8 cellular contexts compared by ENCODE assay signal in the genomic region with DNA sequence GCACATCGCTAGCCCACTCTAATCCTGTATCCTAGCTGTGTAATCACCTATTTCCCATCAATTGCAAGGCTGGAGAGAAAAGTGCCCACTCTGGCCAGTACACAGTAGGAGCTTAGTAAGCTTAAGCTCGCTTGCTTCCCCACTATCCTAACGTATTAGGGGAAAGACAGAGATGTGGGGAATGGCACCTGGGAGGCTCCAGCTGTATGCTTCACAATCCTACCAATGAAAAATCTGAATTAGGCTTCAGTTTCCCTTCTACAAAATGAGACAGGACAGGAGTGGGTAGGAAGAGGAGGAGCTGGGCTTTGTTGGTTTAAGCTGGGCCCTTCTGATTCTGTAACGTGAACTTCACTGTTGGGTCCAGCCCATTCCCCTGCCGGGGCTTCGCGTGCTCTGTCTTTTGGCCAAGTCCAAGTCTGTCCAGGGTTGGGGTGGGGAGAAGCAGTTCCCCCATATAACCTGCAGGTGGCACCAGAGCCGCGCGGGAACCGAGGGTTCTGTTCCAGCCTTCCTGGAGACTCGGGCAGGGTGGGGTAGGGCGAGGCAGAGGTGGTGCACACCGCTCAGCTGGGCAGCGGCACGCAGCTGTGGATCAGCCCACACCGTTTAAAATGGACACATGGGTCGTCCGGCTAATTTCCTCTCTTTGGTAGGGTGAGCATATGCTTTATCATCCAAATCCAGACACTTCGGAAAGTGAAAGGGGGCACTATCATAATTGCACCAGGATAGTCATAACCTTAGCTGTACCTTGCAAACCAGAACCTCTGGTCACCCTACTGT.
A peak's percentile ranks its signal among the peaks of the same experiment; 100 is the strongest.
DNase-seq lines count a peak whose midpoint lies in the region; ATAC-seq, FAIRE-seq and TF ChIP-seq lines count a peak whose summit lies in the region.

No MANE protein-coding gene starts in this region.

- no peaks in the 10 kb centered on the region for H3K9me3 ChIP-seq in HepG2 (ENCODE audit: low read length)

- WGBS in HepG2 (ENCODE audit: low lambda C conversion rate), result 8% methylated on average over 13 of the region's 20 CpGs

- no peak overlapping the region for H2AFZ ChIP-seq in HepG2 (ENCODE audit: low read length)

- no peak for TF ChIP-seq POLR2A in HepG2 (IDR thresholded peaks at IDR 0.05; ENCODE audit: insufficient read depth in 1 of 2, low read depth in 2 of 2, low read length in 2 of 2)

- no peak overlapping the region for H3K27ac ChIP-seq in HepG2 (ENCODE audit: extremely low read length, insufficient read depth, low read length)

- DNase-seq in GM06990 (ENCODE audit: extremely low read depth, insufficient read length) (peak; percentile 77), NCI-H2227 treated with DMSO at 0.1 percent for 48 hours (lab: John Stamatoyannopoulos, UW) (peak; percentile 24), choroid plexus epithelial cell (ENCODE audit: low read depth) (peak; percentile 70), HepG2 (ENCODE audit: low spot score) (peak; percentile 48)
- peak; percentile 65 to 72 for DNase-seq in activated CD4-positive, alpha-beta T cell treated with anti-CD3 and anti-CD28 coated beads for 24 hours (ENCODE audit: low read depth in 2 of 2)
- peak; percentile 73 for DNase-seq in stimulated activated CD4-positive, alpha-beta T cell treated with anti-CD3 and anti-CD28 coated beads, Interleukin-4, amount 100 ng/mL, for 1 hour

- TF ChIP-seq RAD21 in HepG2 (CRISPR knock-in tag; IDR thresholded peaks at IDR 0.05), result peak; percentile 89

- BruUV-seq in HepG2 (replicated peaks; lab: Mats Ljungman, UMichigan), result no TSS peak

- TF ChIP-seq CTCF in GM06990 (IDR thresholded peaks at IDR 0.05; ENCODE audit: insufficient read depth, low read length, poor library complexity, severe bottlenecking) (peak; percentile 96), choroid plexus epithelial cell (conservative IDR thresholded peaks at IDR 0.05; ENCODE audit: low read depth, low read length) (peak; percentile 96), HepG2 (CRISPR knock-in tag; IDR thresholded peaks at IDR 0.05) (peak; percentile 96)

- H3K4me2 ChIP-seq in HepG2 (ENCODE audit: low read depth, low read length), result peak overlapping the region; percentile 56

- H3K4me1 ChIP-seq in HepG2 (ENCODE audit: insufficient read depth, low read length), result peaks cover 18% of the 10 kb centered on the region

- POLR2A ChIA-PET in HepG2 (lab: Yijun Ruan, JAX), result no interaction called here

- H3K4me3 ChIP-seq in GM06990 (replicated peaks; ENCODE audit: low read depth, low read length), result peak overlapping the region; percentile 51
- H3K4me3 ChIP-seq in choroid plexus epithelial cell (ENCODE audit: low read depth, low read length), result peak overlapping the region; percentile 44
- no peak overlapping the region; a peak in 1 of 6 replicates for H3K4me3 ChIP-seq in HepG2 (replicated peaks in 1 of 3; ENCODE audit: insufficient read depth in 1 of 3, low read depth in 2 of 3, low read length in 3 of 3)

- peak; percentile 68 for ATAC-seq in HG02678 (IDR thresholded peaks at IDR 0.05; ENCODE audit: unreplicated experiment)
- peak; percentile 98 for ATAC-seq in HepG2
- ATAC-seq in HG03565 (IDR thresholded peaks at IDR 0.05; ENCODE audit: unreplicated experiment), result no peak

- intact Hi-C loops in HepG2 (cut with micrococcal nuclease; ENCODE audit: unreplicated experiment), result loop anchor here (1.0 kb wide), 1 partner anchor 236 kb away; no protein-coding TSS in a partner anchor

- H3K36me3 ChIP-seq in GM06990 (ENCODE audit: control insufficient read depth, insufficient read depth, low read length) (no peaks in the 10 kb centered on the region), HepG2 (replicated peaks in 1 of 2; ENCODE audit: control insufficient read depth in 1 of 2, insufficient read depth in 2 of 2, low read length in 2 of 2) (no peaks in the 10 kb centered on the region)

- peak; percentile 39 for FAIRE-seq in HepG2 (lab: Jason Lieb, UNC)

- no peaks in the 10 kb centered on the region for H4K20me1 ChIP-seq in HepG2 (ENCODE audit: insufficient read depth, low read length)

- CTCF ChIA-PET in HepG2 (lab: Yijun Ruan, JAX; ENCODE audit: low intra/inter-chr PET ratio, low total read pairs), result interaction anchor here (2.4 kb wide), 1 partner anchor 149 kb away, joined by 19 read pairs; no protein-coding TSS in a partner anchor

- no peaks in the 10 kb centered on the region for H3K79me2 ChIP-seq in HepG2 (ENCODE audit: insufficient read depth, low read length)

- in situ Hi-C loops in HepG2 (cut with HindIII; ENCODE audit: extremely low pct_ligation_motif_present, low pct_unique_long_range_greater_than_20kb), result loop anchor here (25.0 kb wide), 1 partner anchor 278 kb away; the partner anchor contains the start of gene ACSBG1

- no peak for TF ChIP-seq EP300 in HepG2 (IDR thresholded peaks at IDR 0.05; ENCODE audit: low read depth in 2 of 2, low read length in 2 of 2)
- no peak for TF ChIP-seq EP300 in HepG2 (CRISPR knock-in tag; IDR thresholded peaks at IDR 0.05; ENCODE audit: borderline replicate concordance)

- no peaks in the 10 kb centered on the region for H3K27me3 ChIP-seq in GM06990 (replicated peaks; ENCODE audit: control insufficient read depth, insufficient read depth, low read length)
- H3K27me3 ChIP-seq in HepG2 (ENCODE audit: control insufficient read depth in 1 of 2, insufficient read depth in 2 of 2, low read length in 2 of 2), result no peaks in the 10 kb centered on the region

- no peak overlapping the region for H3K9ac ChIP-seq in HepG2 (ENCODE audit: insufficient read depth, low read depth, low read length)

TF ChIP-seq in HepG2, 621 proteins besides CTCF, POLR2A, EP300 and RAD21 (continues in another document):
- TF ChIP-seq SMARCC2 (IDR thresholded peaks at IDR 0.05) (no peak), ZNF232 (CRISPR knock-in tag; IDR thresholded peaks at IDR 0.05; ENCODE audit: borderline replicate concordance) (no peak), NFYC (CRISPR knock-in tag; IDR thresholded peaks at IDR 0.05) (no peak), ZNF432 (CRISPR knock-in tag; IDR thresholded peaks at IDR 0.05; ENCODE audit: borderline replicate concordance) (no peak), KDM4B (CRISPR knock-in tag; IDR thresholded peaks at IDR 0.05) (no peak), FOXC1 (CRISPR knock-in tag; IDR thresholded peaks at IDR 0.05; ENCODE audit: borderline replicate concordance) (0 out of 2 replicates have a peak, but pooled peaks have one; percentile 53), KLF6 (CRISPR knock-in tag; IDR thresholded peaks at IDR 0.05) (0 out of 2 replicates have a peak, but pooled peaks have one; percentile 35), PRDM10 (CRISPR knock-in tag; IDR thresholded peaks at IDR 0.05; ENCODE audit: low read depth) (no peak), MTERF4 (CRISPR knock-in tag; IDR thresholded peaks at IDR 0.05) (no peak), TOE1 (CRISPR knock-in tag; IDR thresholded peaks at IDR 0.05) (no peak), GTF2F1 (IDR thresholded peaks at IDR 0.05; ENCODE audit: low read length) (no peak), IRX3 (CRISPR knock-in tag; IDR thresholded peaks at IDR 0.05; ENCODE audit: borderline replicate concordance, low read depth) (no peak), RBM39 (IDR thresholded peaks at IDR 0.05; ENCODE audit: low read depth, low read length, poor library complexity, severe bottlenecking) (no peak), SIN3A (IDR thresholded peaks at IDR 0.05; ENCODE audit: borderline replicate concordance, low read depth, low read length) (no peak), CENPT (CRISPR knock-in tag; IDR thresholded peaks at IDR 0.05; ENCODE audit: low read depth) (no peak), NFIB (CRISPR knock-in tag; IDR thresholded peaks at IDR 0.05; ENCODE audit: borderline replicate concordance) (no peak), ZNF713 (CRISPR knock-in tag; IDR thresholded peaks at IDR 0.05) (no peak)
- TF ChIP-seq, protein P1, sequence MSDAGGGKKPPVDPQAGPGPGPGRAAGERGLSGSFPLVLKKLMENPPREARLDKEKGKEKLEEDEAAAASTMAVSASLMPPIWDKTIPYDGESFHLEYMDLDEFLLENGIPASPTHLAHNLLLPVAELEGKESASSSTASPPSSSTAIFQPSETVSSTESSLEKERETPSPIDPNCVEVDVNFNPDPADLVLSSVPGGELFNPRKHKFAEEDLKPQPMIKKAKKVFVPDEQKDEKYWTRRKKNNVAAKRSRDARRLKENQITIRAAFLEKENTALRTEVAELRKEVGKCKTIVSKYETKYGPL (CRISPR knock-in tag; IDR thresholded peaks at IDR 0.05), result no peak

Comparison
In these comparisons a context has a peak if more than half of its experiments do, and no peak if none do; other contexts are left out.
1. DNase-seq: peak in every context shown above with its lines; median percentile 77 in GM06990; 73 in stimulated activated CD4-positive, alpha-beta T cell treated with anti-CD3 and anti-CD28 coated beads, Interleukin-4, amount 100 ng/mL, for 1 hour; 70 in choroid plexus epithelial cell; 68 in activated CD4-positive, alpha-beta T cell treated with anti-CD3 and anti-CD28 coated beads for 24 hours; 48 in HepG2; 24 in NCI-H2227 treated with DMSO at 0.1 percent for 48 hours.
2. H3K4me3 ChIP-seq: peak in GM06990 (single experiment) and choroid plexus epithelial cell (single experiment); none in HepG2 (0 of 3).
3. Peak in every context shown above with its lines, with median percentiles within 50 percentile points of each other: CTCF ChIP-seq.